Comparison of ENCODE assay signal across 11 cellular contexts in the genomic region with DNA sequence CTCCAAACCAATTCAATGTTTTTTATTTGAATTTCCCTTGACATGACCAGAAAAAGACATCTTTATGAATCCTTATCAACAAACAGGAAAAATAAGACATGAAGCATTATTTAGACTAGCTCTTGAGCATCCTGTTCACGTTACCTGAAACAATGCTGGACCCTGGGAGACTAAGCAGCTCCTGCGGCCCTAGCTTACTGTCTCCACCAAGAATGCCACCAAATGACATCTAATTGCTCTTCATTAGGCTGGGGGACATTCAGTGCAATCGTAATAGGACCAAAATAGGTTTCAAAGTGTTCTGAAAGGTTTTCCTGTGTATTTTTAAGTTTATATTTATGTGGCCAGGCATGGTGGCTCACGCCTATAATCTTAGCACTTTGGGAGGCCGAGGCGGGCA. TPM values are rescaled to one million over a fixed set of nuclear protein-coding genes. Genes with fewer than 3 reads are reported as not detected.
DNase-seq lines count a peak whose midpoint lies in the region; ATAC-seq, FAIRE-seq and TF ChIP-seq lines count a peak whose summit lies in the region.
"Had no signal": no experiment of that assay in that cellular context is flagged by ENCODE, and none has a peak within 500 bp of the region (broad histone marks: within the 10 kb centered on the region; RNA-seq: fewer than 3 reads in every experiment).

No MANE protein-coding gene starts in this region.

- no peaks in the 10 kb centered on the region for H3K27me3 ChIP-seq in esophagus (ENCODE audit: control insufficient read depth in 1 of 2, insufficient read depth in 2 of 2, low read length in 2 of 2)
- H3K27me3 ChIP-seq: MG63 had no signal

- no peaks in the 10 kb centered on the region for H3K27me3 Mint-ChIP-seq in IgD-negative memory B cell
- no peaks in the 10 kb centered on the region for H3K27me3 Mint-ChIP-seq in osteocyte (ENCODE audit: unreplicated experiment)

- no peak for FAIRE-seq in A549 (lab: Jason Lieb, UNC)

- H3K27ac Mint-ChIP-seq in IgD-negative memory B cell (peak overlapping the region; percentile 38 to 85 (median 73)), osteocyte (ENCODE audit: unreplicated experiment) (peak overlapping the region; percentile 97)

- H3K9me3 Mint-ChIP-seq in IgD-negative memory B cell (no peaks in the 10 kb centered on the region), osteocyte (ENCODE audit: unreplicated experiment) (no peaks in the 10 kb centered on the region)
- H3K9me3 Mint-ChIP-seq: neural crest cell had no signal

- TF ChIP-seq CTCF in A549 (IDR thresholded peaks at IDR 0.05) (no peak), osteocyte (IDR thresholded peaks at IDR 0.05) (no peak)

- 82% methylated on average over 6 of the region's 6 CpGs for WGBS in A549 (ENCODE audit: missing lambda C conversion rate)
- WGBS in esophagus, 2 donors, result 72 to 73% methylated on average over 6 of the region's 6 CpGs

- TF ChIP-seq RAD21 in A549 (conservative IDR thresholded peaks at IDR 0.05 in 1 of 2, IDR thresholded peaks at IDR 0.05 in 1 of 2), result no peak

- POLR2A ChIA-PET in A549 (lab: Yijun Ruan, JAX), result interaction anchor here (1.4 to 1.6 kb wide), 2 partner anchors 8 to 26 kb away, joined by 5 to 7 read pairs; no protein-coding TSS in a partner anchor

- TF ChIP-seq EP300 in A549 (IDR thresholded peaks at IDR 0.05), result no peak

- peaks cover 49 to 61% (median 53%) of the 10 kb centered on the region in 3 donors for H3K4me1 Mint-ChIP-seq in IgD-negative memory B cell
- H3K4me1 Mint-ChIP-seq in osteocyte (ENCODE audit: unreplicated experiment), result peaks cover 75% of the 10 kb centered on the region

- TF ChIP-seq POLR2A in A549 (IDR thresholded peaks at IDR 0.05; ENCODE audit: low read length), result no peak

- ATAC-seq in A549, result no peak
- no peak for ATAC-seq in GM19397 (IDR thresholded peaks at IDR 0.05; ENCODE audit: unreplicated experiment)
- no peak for ATAC-seq in HG03439 (IDR thresholded peaks at IDR 0.05; ENCODE audit: unreplicated experiment)
- no peak for ATAC-seq in HG03097 (IDR thresholded peaks at IDR 0.05; ENCODE audit: low FRiP score, unreplicated experiment)

- CTCF ChIA-PET in A549 (lab: Yijun Ruan, JAX), result interaction anchor here (1.2 to 2.4 kb wide), 3 partner anchors 12 to 75 kb away, joined by 3 to 13 read pairs (median 3); no protein-coding TSS in a partner anchor

- H3K4me2 ChIP-seq in A549, result peak overlapping the region; percentile 87

- H3K4me1 ChIP-seq in A549 (peaks cover 79% of the 10 kb centered on the region), esophagus (ENCODE audit: control insufficient read depth in 2 of 2, insufficient read depth in 2 of 2, low read length in 1 of 2) (peaks cover 9 to 10% of the 10 kb centered on the region in 2 donors)

- H3K27ac ChIP-seq in A549 (peak overlapping the region in 1 of 2 experiments; percentile 84; a peak in 4 of 6 replicates), esophagus (ENCODE audit: low read depth in 2 of 2, low read length in 1 of 2) (peak overlapping the region; percentile 40 to 57)

- no peak overlapping the region for H3K4me3 ChIP-seq in A549
- H3K4me3 ChIP-seq in esophagus (ENCODE audit: low read depth in 1 of 2, low read length in 2 of 2), result no peak overlapping the region
- H3K4me3 ChIP-seq: MG63 had no signal

- no peaks in the 10 kb centered on the region for H3K36me3 Mint-ChIP-seq in IgD-negative memory B cell
- peaks cover 13% of the 10 kb centered on the region for H3K36me3 Mint-ChIP-seq in osteocyte (ENCODE audit: unreplicated experiment)

- DNase-seq in A549 (ENCODE audit: low read depth in 1 of 2, low spot score in 1 of 2) (no peak), osteocyte (ENCODE audit: extremely low spot score, unreplicated experiment) (no peak), NCI-H187 (lab: John Stamatoyannopoulos, UW) (no peak)
- DNase-seq: Caco-2, MG63 had no signal

- peaks cover 3 to 13% of the 10 kb centered on the region in 2 donors for H3K36me3 ChIP-seq in esophagus (ENCODE audit: control insufficient read depth in 2 of 2, insufficient read depth in 2 of 2, low read length in 1 of 2)

- peak overlapping the region in 2 of 4 donors; percentile 25 to 55 for H3K4me3 Mint-ChIP-seq in IgD-negative memory B cell
- H3K4me3 Mint-ChIP-seq in osteocyte (ENCODE audit: unreplicated experiment), result peak overlapping the region; percentile 35

- H3K9me3 ChIP-seq in A549, result no peaks in the 10 kb centered on the region
- H3K9me3 ChIP-seq in esophagus (ENCODE audit: control insufficient read depth in 2 of 2, insufficient read depth in 1 of 2, low read depth in 1 of 2, low read length in 1 of 2), result no peaks in the 10 kb centered on the region
- H3K9me3 ChIP-seq: Caco-2, MG63 had no signal

TF ChIP-seq in A549, 52 proteins besides CTCF, POLR2A, EP300 and RAD21:
- TF ChIP-seq JUN (IDR thresholded peaks at IDR 0.05) (no peak), ZSCAN20 (CRISPR knock-in tag; IDR thresholded peaks at IDR 0.05) (no peak), KDM5A (IDR thresholded peaks at IDR 0.05) (no peak), EHF (CRISPR knock-in tag; IDR thresholded peaks at IDR 0.05) (no peak)
- TF ChIP-seq, protein P1, sequence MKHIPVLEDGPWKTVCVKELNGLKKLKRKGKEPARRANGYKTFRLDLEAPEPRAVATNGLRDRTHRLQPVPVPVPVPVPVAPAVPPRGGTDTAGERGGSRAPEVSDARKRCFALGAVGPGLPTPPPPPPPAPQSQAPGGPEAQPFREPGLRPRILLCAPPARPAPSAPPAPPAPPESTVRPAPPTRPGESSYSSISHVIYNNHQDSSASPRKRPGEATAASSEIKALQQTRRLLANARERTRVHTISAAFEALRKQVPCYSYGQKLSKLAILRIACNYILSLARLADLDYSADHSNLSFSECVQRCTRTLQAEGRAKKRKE (CRISPR knock-in tag; IDR thresholded peaks at IDR 0.05; ENCODE audit: low read depth), result no peak

RNA-seq across cellular contexts. Expression of a gene that starts 25.5 kb away (rescaled TPM):
- 146 and 162 TPM in 2 replicates for polyA plus RNA-seq in A549 (2011; rRNA removed)
- polyA plus RNA-seq in A549 (2012; cell fraction: cytosol; rRNA removed), result 39.8 and 49.5 TPM in 2 replicates
- 31.1 and 38.8 TPM in 2 replicates for polyA plus RNA-seq in A549 (2012; cell fraction: nucleus; rRNA removed)
- 61.0 to 65.8 TPM (median 62.0 TPM) in 3 replicates for polyA plus RNA-seq in A549 (2017; fragmentation: RNase III; extraction: RNeasy Plus Mini Kit Qiagen cat#74134 plus additional on column Dnase treatment)
- 168 and 177 TPM in 2 replicates for polyA minus RNA-seq in A549 (2011; rRNA and poly(A)+ RNA removed)
- 41.7 TPM for polyA plus RNA-seq in IgD-negative memory B cell
- polyA plus RNA-seq in esophagus, result 100 to 1,000 TPM in 1 of 2 donors, 10 to 100 TPM in 1; 91.9 to 155 TPM
- total RNA-seq in osteocyte, result 98.4 and 100 TPM in 2 replicates

RNA-seq across cellular contexts. Expression of a gene that starts 26.5 kb away (rescaled TPM):
- polyA plus RNA-seq in A549 (2011; rRNA removed), result 250 and 357 TPM in 2 replicates
- polyA plus RNA-seq in A549 (2012; cell fraction: cytosol; rRNA removed), result 101 and 131 TPM in 2 replicates
- polyA plus RNA-seq in A549 (2012; cell fraction: nucleus; rRNA removed), result 27.7 and 52.1 TPM in 2 replicates
- 714 to 805 TPM (median 755 TPM) in 3 replicates for polyA plus RNA-seq in A549 (2017; fragmentation: RNase III; extraction: RNeasy Plus Mini Kit Qiagen cat#74134 plus additional on column Dnase treatment)
- 32.7 and 35.5 TPM in 2 replicates for polyA minus RNA-seq in A549 (2011; rRNA and poly(A)+ RNA removed)
- 55.3 TPM for polyA plus RNA-seq in IgD-negative memory B cell
- 100 to 1,000 TPM; 202 to 240 TPM for polyA plus RNA-seq in esophagus
- total RNA-seq in osteocyte, result 127 and 136 TPM in 2 replicates
